19 cellular contexts compared by ENCODE assay signal in the genomic region with DNA sequence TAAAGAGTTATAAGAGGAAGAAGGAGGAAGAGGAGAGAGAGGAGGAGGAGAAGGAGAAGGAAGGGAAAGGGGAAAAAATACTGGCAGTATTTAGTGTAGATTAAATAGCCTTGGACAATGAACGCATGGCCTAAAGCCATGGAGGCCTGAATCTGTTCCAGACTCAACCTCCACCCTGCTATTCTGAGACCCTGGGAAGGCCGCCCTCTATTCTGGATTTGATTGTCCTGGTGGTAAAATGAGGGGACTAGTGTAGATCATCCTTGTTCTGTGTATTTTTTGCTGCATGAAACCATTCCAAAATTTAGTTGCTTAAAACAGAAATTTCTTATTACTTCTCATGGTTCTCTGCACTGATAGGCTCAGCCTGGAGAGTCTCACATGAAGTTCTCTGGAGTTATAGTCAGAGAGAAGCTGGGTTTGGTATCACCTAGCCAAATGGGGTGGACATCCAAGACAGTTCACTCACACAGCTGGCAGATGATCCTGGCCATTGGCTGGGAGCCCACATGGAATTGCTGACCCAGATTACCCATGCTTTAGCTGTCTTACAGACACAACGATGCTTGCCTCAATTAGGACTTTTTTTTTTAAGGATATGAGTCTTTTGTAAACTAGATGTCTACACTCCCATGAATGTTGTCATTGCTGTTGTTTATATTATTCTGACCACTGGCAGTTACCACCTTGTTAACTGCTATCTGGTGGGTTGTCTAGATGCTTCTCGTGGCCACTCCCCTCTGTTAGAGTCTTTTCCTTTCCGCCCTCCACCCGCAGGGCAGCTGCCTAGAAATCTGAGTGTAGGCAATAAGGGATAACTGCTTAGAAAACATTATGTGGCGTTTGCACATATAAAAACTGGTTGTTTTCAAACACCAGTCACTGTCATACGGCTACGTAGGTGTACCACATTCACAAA.
DNase-seq lines count a peak whose midpoint lies in the region; FAIRE-seq and TF ChIP-seq lines count a peak whose summit lies in the region.
"Had no signal": no experiment of that assay in that cellular context is flagged by ENCODE, and none has a peak within 500 bp of the region (broad histone marks: within the 10 kb centered on the region; RNA-seq: fewer than 3 reads in every experiment).

No MANE protein-coding gene starts in this region.

- no peak for TF ChIP-seq POLR2A in H1 (IDR thresholded peaks at IDR 0.05; ENCODE audit: control extremely low read depth in 1 of 2, low read depth in 2 of 2, low read length in 2 of 2)

- H3K27me3 Mint-ChIP-seq in HFFc6 (ENCODE audit: insufficient read depth) (no peaks in the 10 kb centered on the region), neural progenitor cell (ENCODE audit: insufficient read depth, low read depth) (no peaks in the 10 kb centered on the region)

- no peak overlapping the region for H4K8ac ChIP-seq in H1 (ENCODE audit: extremely low read depth, insufficient read depth, low read length)

- peak overlapping the region; percentile 51; the same call in 1 of the 2 replicates for H3K18ac ChIP-seq in H1 (ENCODE audit: extremely low read depth, low read length)

- H3F3A ChIP-seq in neural progenitor cell (ENCODE audit: low read depth): peaks cover 18% of the 10 kb centered on the region

- H4K5ac ChIP-seq in H1 (ENCODE audit: insufficient read length, low read depth, low read length): no peak overlapping the region

- FAIRE-seq in H1 (lab: Jason Lieb, UNC): no peak
- FAIRE-seq: endometrium, frontal cortex, G401.6 had no signal

- peak overlapping the region; percentile 95 for H3K14ac ChIP-seq in H1 (ENCODE audit: insufficient read length)

- 90% methylated on average over 9 of the region's 9 CpGs; no CpG with 5 or more reads in 1 of the 2 experiments for WGBS in H1 (ENCODE audit: extremely low coverage in 1 of 2, insufficient coverage in 1 of 2, insufficient read length in 1 of 2, insufficient replicate concordance in 2 of 2, low coverage in 1 of 2, low lambda C conversion rate in 2 of 2, missing lambda C conversion rate in 1 of 2), 2 experiments

- H2AK5ac ChIP-seq in H1 (ENCODE audit: low read depth, low read length): peak overlapping the region; percentile 88; the same call in 1 of the 2 replicates

- H3K4me3 ChIP-seq in AG09309 (ENCODE audit: control insufficient read depth, low read depth, low read length) (no peak overlapping the region), H1 (ENCODE audit: extremely low read depth in 1 of 4, insufficient read depth in 2 of 4, low read depth in 3 of 4, low read length in 4 of 4) (no peak overlapping the region), neural progenitor cell (no peak overlapping the region)
- H3K4me3 ChIP-seq: lower lobe of right lung had no signal

- H3K23ac ChIP-seq in H1 (ENCODE audit: insufficient read length): no peak overlapping the region

- H3K9me3 Mint-ChIP-seq in HFFc6 (no peaks in the 10 kb centered on the region), neural progenitor cell (peaks cover 3% of the 10 kb centered on the region)
- H3K9me3 Mint-ChIP-seq: activated T-helper 17 cell treated with anti-CD3 and anti-CD28 coated beads, Interleukin-2, amount 50 U/mL, for 72 hours; natural killer cell had no signal

- H3K9ac ChIP-seq in H1 (replicated peaks in 1 of 4; ENCODE audit: extremely low read depth in 1 of 4, low read depth in 3 of 4, low read length in 3 of 4) (no peak overlapping the region), neural progenitor cell (no peak overlapping the region)

- H3K36me3 Mint-ChIP-seq in HFFc6 (ENCODE audit: low read depth) (no peaks in the 10 kb centered on the region), neural progenitor cell (no peaks in the 10 kb centered on the region)
- H3K36me3 Mint-ChIP-seq: natural killer cell had no signal

- H2BK15ac ChIP-seq in H1 (ENCODE audit: low read length): no peak overlapping the region; the same call in 1 of the 2 replicates

- TF ChIP-seq CTCF in AG09309 (IDR thresholded peaks at IDR 0.05; ENCODE audit: control insufficient read depth, insufficient read depth, low read depth, low read length, missing control alignments) (no peak), HFFc6 (IDR thresholded peaks at IDR 0.05) (no peak), H1 (IDR thresholded peaks at IDR 0.05; ENCODE audit: control extremely low read depth in 1 of 3, insufficient read depth in 1 of 3, low read depth in 1 of 3, low read length in 3 of 3) (no peak), neural progenitor cell (IDR thresholded peaks at IDR 0.05) (no peak)

- DNase-seq in AG09309 (ENCODE audit: low read depth): peak; percentile 20
- DNase-seq in HFFc6: peak; percentile 32
- DNase-seq in H1 (ENCODE audit: low read depth in 1 of 2, low spot score in 2 of 2): no peak
- no peak for DNase-seq in neural progenitor cell (ENCODE audit: low spot score)
- DNase-seq in medulla oblongata (ENCODE audit: extremely low spot score): no peak
- no peak for DNase-seq in NCI-H748 treated with DMSO at 0.1 percent for 48 hours (lab: John Stamatoyannopoulos, UW)
- DNase-seq in NCI-H187 treated with DMSO at 0.1 percent for 48 hours (lab: John Stamatoyannopoulos, UW): no peak
- DNase-seq in activated effector memory CD4-positive, alpha-beta T cell treated with anti-CD3 and anti-CD28 coated beads, Interleukin-2, amount 50 U/mL, for 16 hours: no peak
- DNase-seq: activated CD8-positive, alpha-beta memory T cell treated with anti-CD3 and anti-CD28 coated beads for 24 hours; KBM-7; lower lobe of right lung; natural killer cell; NCI-H1048; retina; WERI-Rb-1 had no signal

- peak overlapping the region; percentile 99 for H2BK120ac ChIP-seq in H1 (replicated peaks; ENCODE audit: low read depth, low read length)

- H3K79me1 ChIP-seq in H1 (ENCODE audit: low read depth, low read length): no peaks in the 10 kb centered on the region

- H2BK20ac ChIP-seq in H1 (ENCODE audit: low read length): peak overlapping the region; percentile 98; the same call in 1 of the 2 replicates

- peak overlapping the region; percentile 7 to 48; a peak in 1 of 4 replicates for H3K4me2 ChIP-seq in H1 (ENCODE audit: insufficient read depth in 1 of 2, low read depth in 2 of 2, low read length in 2 of 2)
- H3K4me2 ChIP-seq in neural progenitor cell: peak overlapping the region; percentile 14

- POLR2A ChIA-PET in H1 (lab: Charles Lee; ENCODE audit: partially characterized antibody): interaction anchor here (0.7 to 1.3 kb wide), 2 partner anchors 54 to 111 kb away, joined by 4 to 5 read pairs; no protein-coding TSS in a partner anchor

- CTCF ChIA-PET in H1 (lab: Charles Lee; ENCODE audit: partially characterized antibody): interaction anchor here (0.6 to 1.6 kb wide), 3 partner anchors 10 to 158 kb away, joined by 3 read pairs; no protein-coding TSS in a partner anchor

- no peak for TF ChIP-seq RAD21 in H1 (IDR thresholded peaks at IDR 0.05 in 1 of 2, conservative IDR thresholded peaks at IDR 0.05 in 1 of 2; ENCODE audit: low read depth in 2 of 2, low read length in 2 of 2)

- H2BK5ac ChIP-seq in H1 (ENCODE audit: low read depth, low read length): peak overlapping the region; percentile 82; the same call in 1 of the 2 replicates

- H3K23me2 ChIP-seq in H1 (ENCODE audit: low read depth, low read length): no peaks in the 10 kb centered on the region; the same call in none of the 2 replicates

- TF ChIP-seq EP300 in H1 (IDR thresholded peaks at IDR 0.05; ENCODE audit: borderline replicate concordance in 1 of 2, low read depth in 2 of 2, low read length in 2 of 2): no peak

- H3K36me3 ChIP-seq in H1 (ENCODE audit: control insufficient read depth in 2 of 4, insufficient read depth in 4 of 4, low read length in 3 of 4) (peaks cover 0 to under 1% (median 0%) of the 10 kb centered on the region in 4 experiments; a peak in 1 of 8 replicates), neural progenitor cell (no peaks in the 10 kb centered on the region)
- H3K36me3 ChIP-seq: lower lobe of right lung, WERI-Rb-1 had no signal

- H3K27me3 ChIP-seq in H1 (replicated peaks in 1 of 4; ENCODE audit: control insufficient read depth in 3 of 4, extremely low read depth in 1 of 4, insufficient read depth in 3 of 4, low read length in 3 of 4): no peaks in the 10 kb centered on the region
- no peaks in the 10 kb centered on the region for H3K27me3 ChIP-seq in neural progenitor cell

- H3K27ac Mint-ChIP-seq in HFFc6 (peak overlapping the region; percentile 77), neural progenitor cell (no peak overlapping the region)
- H3K27ac Mint-ChIP-seq: activated T-helper 17 cell treated with anti-CD3 and anti-CD28 coated beads, Interleukin-2, amount 50 U/mL, for 72 hours; natural killer cell had no signal

- H3K4me1 Mint-ChIP-seq in HFFc6 (ENCODE audit: low read depth): peaks cover 30% of the 10 kb centered on the region
- peaks cover 17% of the 10 kb centered on the region for H3K4me1 Mint-ChIP-seq in neural progenitor cell
- H3K4me1 Mint-ChIP-seq: activated T-helper 17 cell treated with anti-CD3 and anti-CD28 coated beads, Interleukin-2, amount 50 U/mL, for 72 hours; natural killer cell had no signal

- H3K4me3 Mint-ChIP-seq in HFFc6: peak overlapping the region; percentile 66
- H3K4me3 Mint-ChIP-seq in neural progenitor cell: no peak overlapping the region
- H3K4me3 Mint-ChIP-seq: activated T-helper 17 cell treated with anti-CD3 and anti-CD28 coated beads, Interleukin-2, amount 50 U/mL, for 72 hours; natural killer cell had no signal

- peak overlapping the region; percentile 71 for H3K4ac ChIP-seq in H1 (replicated peaks; ENCODE audit: insufficient read length, low read depth, low read length)

- no peaks in the 10 kb centered on the region for H3K9me3 ChIP-seq in H1 (ENCODE audit: insufficient read depth in 2 of 2, low read depth in 1 of 2, low read length in 1 of 2)
- no peaks in the 10 kb centered on the region for H3K9me3 ChIP-seq in neural progenitor cell (ENCODE audit: low read depth)
- H3K9me3 ChIP-seq: lower lobe of right lung had no signal

- H4K20me1 ChIP-seq in H1 (replicated peaks in 1 of 2; ENCODE audit: control insufficient read depth in 1 of 2, insufficient read depth in 2 of 2, low read length in 2 of 2): no peaks in the 10 kb centered on the region
- H4K20me1 ChIP-seq in neural progenitor cell (ENCODE audit: low read depth): no peaks in the 10 kb centered on the region

- H3K56ac ChIP-seq in H1 (replicated peaks; ENCODE audit: insufficient read length, low read depth, low read length): no peak overlapping the region

- H2BK12ac ChIP-seq in H1 (ENCODE audit: low read depth, low read length): peak overlapping the region; percentile 62

- no peaks in the 10 kb centered on the region for H3K79me2 ChIP-seq in H1 (ENCODE audit: control insufficient read depth in 1 of 2, insufficient read depth in 2 of 2, low read length in 2 of 2)
- no peaks in the 10 kb centered on the region for H3K79me2 ChIP-seq in neural progenitor cell (ENCODE audit: low read depth)

- H4K91ac ChIP-seq in H1 (replicated peaks; ENCODE audit: insufficient read length, low read length): peak overlapping the region; percentile 93

- peaks cover 2 to 16% (median 9%) of the 10 kb centered on the region in 4 experiments; a peak in 4 of 7 replicates for H3K4me1 ChIP-seq in H1 (replicated peaks in 1 of 4; ENCODE audit: control insufficient read depth in 3 of 4, insufficient read depth in 4 of 4, low read length in 3 of 4)
- peaks cover 21% of the 10 kb centered on the region for H3K4me1 ChIP-seq in neural progenitor cell
- H3K4me1 ChIP-seq: lower lobe of right lung had no signal

- H3K27ac ChIP-seq in H1 (ENCODE audit: low read depth, low read length) (no peak overlapping the region), neural progenitor cell (peak overlapping the region; percentile 22)
- H3K27ac ChIP-seq: lower lobe of right lung, WERI-Rb-1 had no signal

- H2AFZ ChIP-seq in H1 (ENCODE audit: low read length): no peak overlapping the region
- H2AFZ ChIP-seq in neural progenitor cell (replicated peaks): peak overlapping the region; percentile 47

Comparison
In these comparisons a context has a peak if more than half of its experiments do, and no peak if none do; other contexts are left out.
1. DNase-seq: peak in AG09309 (single experiment) and HFFc6 (single experiment); none in H1 (0 of 2), neural progenitor cell (single experiment), medulla oblongata (single experiment), NCI-H748 treated with DMSO at 0.1 percent for 48 hours (single experiment), NCI-H187 treated with DMSO at 0.1 percent for 48 hours (single experiment) and activated effector memory CD4-positive, alpha-beta T cell treated with anti-CD3 and anti-CD28 coated beads, Interleukin-2, amount 50 U/mL, for 16 hours (single experiment).